Comparison of ENCODE assay signal across 1 cellular context in genomic region chr5:76816110-76816831, GRCh38.
TF ChIP-seq lines count a peak whose summit lies in the region.

No MANE protein-coding gene starts in this region.

TF ChIP-seq in A549, 52 proteins besides CTCF, POLR2A, EP300 and RAD21 (continued from another document):
- TF ChIP-seq REST (IDR thresholded peaks at IDR 0.05) (no peak), ZNF302 (CRISPR knock-in tag; IDR thresholded peaks at IDR 0.05) (no peak), RCOR1 (IDR thresholded peaks at IDR 0.05; ENCODE audit: low read depth, low read length) (no peak), CBX8 (IDR thresholded peaks at IDR 0.05) (no peak), ZFP36 (IDR thresholded peaks at IDR 0.05; ENCODE audit: borderline replicate concordance, partially characterized antibody) (no peak), NFE2L2 (conservative IDR thresholded peaks at IDR 0.05; ENCODE audit: low read length) (no peak), RFX5 (IDR thresholded peaks at IDR 0.05) (no peak), CEBPB (IDR thresholded peaks at IDR 0.05) (no peak), ELK1 (IDR thresholded peaks at IDR 0.05; ENCODE audit: low read depth, low read length) (no peak), NR3C1 (IDR thresholded peaks at IDR 0.05) (no peak), HOXB13 (CRISPR knock-in tag; IDR thresholded peaks at IDR 0.05; ENCODE audit: low read depth) (no peak), ZSCAN20 (CRISPR knock-in tag; IDR thresholded peaks at IDR 0.05) (no peak), FOSB (CRISPR knock-in tag; IDR thresholded peaks at IDR 0.05) (no peak)
